Comparison of ENCODE assay signal across 24 cellular contexts in genomic region chr3:43255675-43256074, GRCh38.
"Had no signal": no experiment of that assay in that cellular context is flagged by ENCODE, and none has a peak within 500 bp of the region (broad histone marks: within the 10 kb centered on the region; RNA-seq: fewer than 3 reads in every experiment).

No MANE protein-coding gene starts in this region.

- H3K4me3 Mint-ChIP-seq: activated CD4-positive, alpha-beta T cell treated with anti-CD3 and anti-CD28 coated beads for 36 hours; activated CD8-positive, alpha-beta T cell treated with anti-CD3 and anti-CD28 coated beads for 36 hours; activated T-cell treated with anti-CD3 and anti-CD28 coated beads, Interleukin-2, amount 50 U/mL, for 4 hours; brain; central memory CD8-positive, alpha-beta T cell; memory B cell; natural killer cell treated with Interleukin-12 subunit alpha and Interleukin-12 subunit beta and Interleukin-15 and Interleukin-18, amount 100 ng/mL, for 72 hours; stimulated activated naive CD8-positive, alpha-beta T cell treated with anti-CD3 and anti-CD28 coated beads, Interleukin-15, Interleukin-2, amounts not matched to agents 100 ng/mL and 50 ng/mL, for 24 hours had no signal

- ATAC-seq: activated CD4-positive, alpha-beta T cell treated with anti-CD3 and anti-CD28 coated beads for 36 hours; activated CD8-positive, alpha-beta T cell treated with anti-CD3 and anti-CD28 coated beads for 36 hours; activated naive CD4-positive, alpha-beta T cell treated with anti-CD3 and anti-CD28 coated beads, Interleukin-2, amount 50 U/mL, for 72 hours; activated T-cell treated with anti-CD3 and anti-CD28 coated beads, Interleukin-2, amount 50 U/mL, for 4 hours; natural killer cell treated with Interleukin-12 subunit alpha and Interleukin-12 subunit beta and Interleukin-15 and Interleukin-18, amount 100 ng/mL, for 72 hours had no signal

- H3K36me3 ChIP-seq: esophagus squamous epithelium, left ventricle myocardium inferior, right atrium auricular region had no signal

- H3K4me3 ChIP-seq: esophagus squamous epithelium, hepatocyte, left ventricle myocardium inferior, right atrium auricular region, skin epidermis, testis had no signal

- H3K36me3 Mint-ChIP-seq: activated naive CD4-positive, alpha-beta T cell treated with anti-CD3 and anti-CD28 coated beads, Interleukin-2, amount 50 U/mL, for 72 hours; brain; memory B cell; natural killer cell treated with Interleukin-12 subunit alpha and Interleukin-12 subunit beta and Interleukin-15 and Interleukin-18, amount 100 ng/mL, for 72 hours had no signal

- H3K27ac Mint-ChIP-seq: activated CD4-positive, alpha-beta T cell treated with anti-CD3 and anti-CD28 coated beads for 36 hours; activated CD8-positive, alpha-beta T cell treated with anti-CD3 and anti-CD28 coated beads for 36 hours; activated naive CD4-positive, alpha-beta T cell treated with anti-CD3 and anti-CD28 coated beads, Interleukin-2, amount 50 U/mL, for 72 hours; brain; memory B cell; progenitor cell of endocrine pancreas; stimulated activated naive CD8-positive, alpha-beta T cell treated with anti-CD3 and anti-CD28 coated beads, Interleukin-15, Interleukin-2, amounts not matched to agents 100 ng/mL and 50 ng/mL, for 24 hours had no signal

- H3K4me1 ChIP-seq: left ventricle myocardium inferior, right atrium auricular region, testis had no signal

- H3K4me1 Mint-ChIP-seq: brain had no signal

- H3K27ac ChIP-seq: esophagus squamous epithelium, hepatocyte, left ventricle myocardium inferior, right atrium auricular region, skin epidermis, testis had no signal

- H3K9me3 Mint-ChIP-seq: activated CD8-positive, alpha-beta T cell treated with anti-CD3 and anti-CD28 coated beads for 36 hours; activated naive CD4-positive, alpha-beta T cell treated with anti-CD3 and anti-CD28 coated beads, Interleukin-2, amount 50 U/mL, for 72 hours; activated T-cell treated with anti-CD3 and anti-CD28 coated beads, Interleukin-2, amount 50 U/mL, for 4 hours; brain; central memory CD8-positive, alpha-beta T cell; memory B cell; natural killer cell treated with Interleukin-12 subunit alpha and Interleukin-12 subunit beta and Interleukin-15 and Interleukin-18, amount 100 ng/mL, for 72 hours; stimulated activated naive CD8-positive, alpha-beta T cell treated with anti-CD3 and anti-CD28 coated beads, Interleukin-15, Interleukin-2, amounts not matched to agents 100 ng/mL and 50 ng/mL, for 24 hours had no signal

- H3K9me3 ChIP-seq: esophagus squamous epithelium, left ventricle myocardium inferior, right atrium auricular region, testis had no signal

- H3K27me3 Mint-ChIP-seq: activated CD4-positive, alpha-beta T cell treated with anti-CD3 and anti-CD28 coated beads for 36 hours; activated CD8-positive, alpha-beta T cell treated with anti-CD3 and anti-CD28 coated beads for 36 hours; central memory CD8-positive, alpha-beta T cell; progenitor cell of endocrine pancreas; stimulated activated naive CD8-positive, alpha-beta T cell treated with anti-CD3 and anti-CD28 coated beads, Interleukin-15, Interleukin-2, amounts not matched to agents 100 ng/mL and 50 ng/mL, for 24 hours had no signal

- DNase-seq: activated CD4-positive, alpha-beta T cell treated with anti-CD3 and anti-CD28 coated beads for 36 hours; activated CD8-positive, alpha-beta T cell treated with anti-CD3 and anti-CD28 coated beads for 36 hours; activated effector memory CD4-positive, alpha-beta T cell treated with anti-CD3 and anti-CD28 coated beads, Interleukin-2, amount 50 U/mL, for 16 hours; activated T-cell treated with anti-CD3 and anti-CD28 coated beads, Interleukin-2, amount 50 U/mL, for 4 hours; amygdala; cortex of kidney; effector CD4-positive, alpha-beta T cell; esophagus squamous epithelium; left ventricle myocardium inferior; stimulated activated CD4-positive, alpha-beta T cell treated with anti-CD3 and anti-CD28 coated beads, Interleukin-15, amount 100 ng/mL, for 24 hours; stimulated activated CD4-positive, alpha-beta T cell treated with anti-CD3 and anti-CD28 coated beads, Interleukin-4, amount 100 ng/mL, for 24 hours; T-helper 1 cell; T1000; testis had no signal

- H3K27me3 ChIP-seq: esophagus squamous epithelium, hepatocyte, right atrium auricular region, testis had no signal
